ENCODE assay signal across 10 cellular contexts in genomic region chr1:25694167-25694566, GRCh38.
DNase-seq lines count a peak whose midpoint lies in the region; TF ChIP-seq lines count a peak whose summit lies in the region.
"Had no signal": no experiment of that assay in that cellular context is flagged by ENCODE, and none has a peak within 500 bp of the region (broad histone marks: within the 10 kb centered on the region; RNA-seq: fewer than 3 reads in every experiment).

No MANE protein-coding gene starts in this region.

- intact Hi-C loops in transverse colon (cut with DNase I; ENCODE audit: low total_unique reads): loop anchor here (2.0 kb wide), 1 partner anchor 77 kb away; the partner anchor contains the start of gene MAN1C1

- peak overlapping the region; percentile 60 for H3K4me2 ChIP-seq in fibroblast of lung (ENCODE audit: extremely low read depth, insufficient read depth, low read length)

- peak overlapping the region; percentile 3 for H3K9ac ChIP-seq in fibroblast of lung (ENCODE audit: insufficient read depth, low read length)
- H3K9ac ChIP-seq in muscle layer of colon (ENCODE audit: low read length): peak overlapping the region; percentile 0

- TF ChIP-seq CTCF in fibroblast of lung (conservative IDR thresholded peaks at IDR 0.05 in 1 of 2, IDR thresholded peaks at IDR 0.05 in 1 of 2; ENCODE audit: low read depth in 1 of 2, low read length in 2 of 2) (no peak), transverse colon (IDR thresholded peaks at IDR 0.05) (no peak)

- H3K4me1 ChIP-seq in fibroblast of lung (ENCODE audit: control insufficient read depth, extremely low read depth, insufficient read depth, low read length): peaks cover 23% of the 10 kb centered on the region
- H3K4me1 ChIP-seq in muscle layer of colon (ENCODE audit: insufficient read depth, low read length): peaks cover 51% of the 10 kb centered on the region
- peaks cover 5 to 49% (median 24%) of the 10 kb centered on the region in 4 donors for H3K4me1 ChIP-seq in transverse colon
- no peaks in the 10 kb centered on the region for H3K4me1 ChIP-seq in HAP-1

- H3K79me2 ChIP-seq in fibroblast of lung (ENCODE audit: control insufficient read depth, insufficient read depth, low read length): no peaks in the 10 kb centered on the region

- H4K20me1 ChIP-seq in fibroblast of lung (ENCODE audit: control insufficient read depth, extremely low read depth, insufficient read depth, low read length): no peaks in the 10 kb centered on the region

- H3K4me3 ChIP-seq in fibroblast of lung (replicated peaks in 1 of 4; ENCODE audit: control extremely low read depth in 1 of 4, insufficient read depth in 1 of 4, low read depth in 3 of 4, low read length in 4 of 4): no peak overlapping the region
- no peak overlapping the region for H3K4me3 ChIP-seq in muscle layer of colon (ENCODE audit: low read depth in 1 of 2, low read length in 2 of 2)
- no peak overlapping the region for H3K4me3 ChIP-seq in transverse colon
- H3K4me3 ChIP-seq in HAP-1: no peak overlapping the region

- H3K9me3 ChIP-seq in fibroblast of lung (ENCODE audit: control insufficient read depth, insufficient read depth, low read depth, low read length) (no peaks in the 10 kb centered on the region), muscle layer of colon (ENCODE audit: low read length) (no peaks in the 10 kb centered on the region), transverse colon (no peaks in the 10 kb centered on the region), HAP-1 (no peaks in the 10 kb centered on the region)

- no peak for TF ChIP-seq POLR2A in transverse colon (IDR thresholded peaks at IDR 0.05)

- TF ChIP-seq EP300 in transverse colon (IDR thresholded peaks at IDR 0.05; ENCODE audit: low read depth): no peak

- H3K27ac ChIP-seq in fibroblast of lung (ENCODE audit: insufficient read depth, low read length) (peak overlapping the region; percentile 84), muscle layer of colon (ENCODE audit: low read depth, low read length) (peak overlapping the region; percentile 83), transverse colon (peak overlapping the region; percentile 71 to 91 (median 82))

- in situ Hi-C loops in transverse colon (cut with MboI; ENCODE audit: low pct_ligation_motif_present in 1 of 4, low pct_unique_long_range_greater_than_20kb in 1 of 4, low sequenced_read_pairs in 3 of 4): no loop called here
- in situ Hi-C loops in HAP-1 (cut with MboI; ENCODE audit: low sequenced_read_pairs): no loop called here

- 33 to 60% methylated on average over 1 to 5 of the region's 5 CpGs for WGBS in transverse colon (ENCODE audit: low coverage in 1 of 2), 2 donors

- DNase-seq in NCI-H82 treated with DMSO at 0.1 percent for 48 hours (lab: John Stamatoyannopoulos, UW; ENCODE audit: unreplicated experiment) (peak; percentile 90), fibroblast of lung (ENCODE audit: low read depth in 2 of 2) (peak; percentile 62 to 79), transverse colon (peak; percentile 32), HAP-1 (ENCODE audit: low spot score in 2 of 2) (no peak), NCI-H1694 (lab: John Stamatoyannopoulos, UW) (no peak), DMS53 (lab: John Stamatoyannopoulos, UW) (no peak)
- DNase-seq in activated CD4-positive, alpha-beta T cell treated with anti-CD3 and anti-CD28 coated beads, Interleukin-2, amount 50 U/mL, for 4 hours: no peak
- DNase-seq: effector CD4-positive, alpha-beta T cell; mammary epithelial cell had no signal

- H3K36me3 ChIP-seq in fibroblast of lung (ENCODE audit: control insufficient read depth, insufficient read depth, low read length) (no peaks in the 10 kb centered on the region), muscle layer of colon (ENCODE audit: insufficient read depth, low read length) (no peaks in the 10 kb centered on the region), transverse colon (no peaks in the 10 kb centered on the region), HAP-1 (replicated peaks) (no peaks in the 10 kb centered on the region)

- H2AFZ ChIP-seq in fibroblast of lung (ENCODE audit: low read length): no peak overlapping the region

- no peaks in the 10 kb centered on the region for H3K27me3 ChIP-seq in fibroblast of lung (ENCODE audit: control insufficient read depth, insufficient read depth, low read length)
- H3K27me3 ChIP-seq in muscle layer of colon (ENCODE audit: control insufficient read depth in 1 of 2, insufficient read depth in 2 of 2, low read length in 2 of 2): no peaks in the 10 kb centered on the region
- H3K27me3 ChIP-seq in transverse colon: no peaks in the 10 kb centered on the region
- H3K27me3 ChIP-seq in HAP-1 (ENCODE audit: low read depth): no peaks in the 10 kb centered on the region

Comparison
In these comparisons a context has a peak if more than half of its experiments do, and no peak if none do; other contexts are left out.
1. DNase-seq: peak in NCI-H82 treated with DMSO at 0.1 percent for 48 hours (single experiment), fibroblast of lung (2 of 2) and transverse colon (single experiment); none in HAP-1 (0 of 2), NCI-H1694 (single experiment), DMS53 (single experiment) and activated CD4-positive, alpha-beta T cell treated with anti-CD3 and anti-CD28 coated beads, Interleukin-2, amount 50 U/mL, for 4 hours (0 of 2).
2. Peak in every context shown above with its lines, with median percentiles within 50 percentile points of each other: H3K27ac ChIP-seq.